Comparison of ENCODE assay signal across 1 cellular context in genomic region chr4:8117278-8117682, GRCh38.
TF ChIP-seq lines count a peak whose summit lies in the region.

No MANE protein-coding gene starts in this region.

TF ChIP-seq in K562, 482 proteins besides CTCF, POLR2A, EP300 and RAD21 (continued from another document):
- TF ChIP-seq ZNF512 (tag; IDR thresholded peaks at IDR 0.05) (no peak), POLR2B (IDR thresholded peaks at IDR 0.05; ENCODE audit: low read depth, partially characterized antibody) (no peak), ZNF134 (CRISPR knock-in tag; conservative IDR thresholded peaks at IDR 0.05) (no peak), EGR1 (conservative IDR thresholded peaks at IDR 0.05) (0 out of 2 replicates have a peak, but pooled peaks have one; percentile 10), DACH1 (IDR thresholded peaks at IDR 0.05; ENCODE audit: partially characterized antibody) (no peak), TAL1 (IDR thresholded peaks at IDR 0.05) (no peak), ZNF695 (CRISPR knock-in tag; IDR thresholded peaks at IDR 0.05) (no peak), ARID2 (IDR thresholded peaks at IDR 0.05) (no peak), ZMIZ1 (IDR thresholded peaks at IDR 0.05; ENCODE audit: low read depth in 2 of 2, low read length in 2 of 2) (no peak), MCM7 (IDR thresholded peaks at IDR 0.05) (no peak), ZNF384 (IDR thresholded peaks at IDR 0.05; ENCODE audit: low read depth, low read length) (no peak), HDGF (IDR thresholded peaks at IDR 0.05) (0 out of 2 replicates have a peak, but pooled peaks have one; percentile 45)
